17 cellular contexts compared by ENCODE assay signal in genomic region chr1:71565267-71565666, GRCh38.
A peak's percentile ranks its signal among the peaks of the same experiment; 100 is the strongest.
DNase-seq lines count a peak whose midpoint lies in the region; ATAC-seq and TF ChIP-seq lines count a peak whose summit lies in the region.
"Had no signal": no experiment of that assay in that cellular context is flagged by ENCODE, and none has a peak within 500 bp of the region (broad histone marks: within the 10 kb centered on the region; RNA-seq: fewer than 3 reads in every experiment).

No MANE protein-coding gene starts in this region.

- no peaks in the 10 kb centered on the region for H3K9me3 ChIP-seq in Loucy (ENCODE audit: insufficient read depth, low read depth, low read length)
- H3K9me3 ChIP-seq in mesenchymal stem cell (ENCODE audit: control insufficient read depth, low read length): no peaks in the 10 kb centered on the region
- H3K9me3 ChIP-seq: BLaER1, HAP-1 had no signal

- no peak overlapping the region for H2BK15ac ChIP-seq in mesenchymal stem cell (ENCODE audit: low read depth, poor library complexity, severe bottlenecking)

- H3K9me2 ChIP-seq in Loucy (replicated peaks; ENCODE audit: low read depth, low read length): no peaks in the 10 kb centered on the region

- H3K27ac ChIP-seq in epithelial cell of prostate (no peak overlapping the region), mesenchymal stem cell (ENCODE audit: low read length, poor library complexity, severe bottlenecking) (no peak overlapping the region)
- H3K27ac ChIP-seq: BLaER1 had no signal

- H3K36me3 ChIP-seq in Loucy (ENCODE audit: insufficient read depth, low read length) (no peaks in the 10 kb centered on the region), mesenchymal stem cell (ENCODE audit: control insufficient read depth in 1 of 2, insufficient read depth in 2 of 2, low read depth in 1 of 2, low read length in 2 of 2) (no peaks in the 10 kb centered on the region)
- H3K36me3 ChIP-seq: BLaER1, HAP-1 had no signal

- TF ChIP-seq CTCF in Loucy (conservative IDR thresholded peaks at IDR 0.05; ENCODE audit: low read length): no peak

- DNase-seq in DMS79 treated with DMSO at 0.1 percent for 48 hours (lab: John Stamatoyannopoulos, UW) (peak; percentile 39), epithelial cell of prostate (ENCODE audit: low read depth, low spot score) (peak; percentile 50), mesenchymal stem cell (peak; percentile 4), glomerular visceral epithelial cell (ENCODE audit: extremely low spot score) (no peak), NCI-H1048 (lab: John Stamatoyannopoulos, UW) (no peak)
- DNase-seq in activated CD8-positive, alpha-beta memory T cell treated with anti-CD3 and anti-CD28 coated beads for 24 hours: no peak
- DNase-seq: activated naive CD4-positive, alpha-beta T cell; DMS153; effector CD4-positive, alpha-beta T cell; midbrain; NCI-H1417 had no signal

- H4K20me1 ChIP-seq in Loucy (ENCODE audit: insufficient read depth, low read length, poor library complexity, severe bottlenecking): no peaks in the 10 kb centered on the region

- no peak overlapping the region for H2BK5ac ChIP-seq in mesenchymal stem cell (ENCODE audit: low read depth, low read length, poor library complexity, severe bottlenecking)

- H3K4me2 ChIP-seq in Loucy (ENCODE audit: low read depth, low read length, poor library complexity, severe bottlenecking) (no peak overlapping the region), mesenchymal stem cell (ENCODE audit: low read length, poor library complexity, severe bottlenecking) (no peak overlapping the region)
- H3K4me2 ChIP-seq: BLaER1 had no signal

- H3F3A ChIP-seq in Loucy (ENCODE audit: low read depth): no peaks in the 10 kb centered on the region

- H3K79me1 ChIP-seq in mesenchymal stem cell (replicated peaks; ENCODE audit: low read length, poor library complexity, severe bottlenecking): no peaks in the 10 kb centered on the region

- H3K27me3 ChIP-seq in Loucy (ENCODE audit: insufficient read depth, low read length, poor library complexity, severe bottlenecking): no peaks in the 10 kb centered on the region
- H3K27me3 ChIP-seq in mesenchymal stem cell (ENCODE audit: control insufficient read depth in 1 of 2, insufficient read depth in 1 of 2, low read length in 2 of 2): no peaks in the 10 kb centered on the region
- H3K27me3 ChIP-seq: BLaER1 had no signal

- H2AK5ac ChIP-seq in mesenchymal stem cell (ENCODE audit: low read length, severe bottlenecking): no peak overlapping the region

- H3K4me1 ChIP-seq in Loucy (ENCODE audit: insufficient read depth, low read length, poor library complexity, severe bottlenecking) (no peaks in the 10 kb centered on the region), mesenchymal stem cell (ENCODE audit: control insufficient read depth, insufficient read depth, low read depth, low read length) (no peaks in the 10 kb centered on the region)
- H3K4me1 ChIP-seq: BLaER1, HAP-1 had no signal

- H3K23ac ChIP-seq in mesenchymal stem cell (ENCODE audit: low read length in 2 of 2): no peak overlapping the region

- H2AFZ ChIP-seq in Loucy (ENCODE audit: low read length): 0 out of 2 replicates have a peak overlapping the region, but pooled peaks have one; percentile 26
- no peak overlapping the region for H2AFZ ChIP-seq in mesenchymal stem cell (ENCODE audit: low read depth, low read length)

- no peaks in the 10 kb centered on the region for H3K79me2 ChIP-seq in Loucy (ENCODE audit: insufficient read depth, low read length)

- H3K4ac ChIP-seq in mesenchymal stem cell (ENCODE audit: low read depth in 1 of 2, low read length in 2 of 2): no peak overlapping the region

- H3K4me3 ChIP-seq in Loucy (ENCODE audit: low read length, poor library complexity, severe bottlenecking) (no peak overlapping the region), mesenchymal stem cell (ENCODE audit: insufficient read depth in 1 of 2, low read depth in 1 of 2, low read length in 2 of 2) (no peak overlapping the region)
- H3K4me3 ChIP-seq: BLaER1, HAP-1 had no signal

- H3K18ac ChIP-seq in mesenchymal stem cell (ENCODE audit: low read depth in 1 of 2, low read length in 2 of 2): no peak overlapping the region

- no peak overlapping the region for H2BK120ac ChIP-seq in mesenchymal stem cell (ENCODE audit: low read depth, low read length)

- no peak overlapping the region for H3K14ac ChIP-seq in mesenchymal stem cell (ENCODE audit: low read length in 2 of 2)

- ATAC-seq in GM21786 (IDR thresholded peaks at IDR 0.05; ENCODE audit: unreplicated experiment): no peak
- ATAC-seq: Panc1, WTC11 had no signal

- H3K9ac ChIP-seq in Loucy (ENCODE audit: low read depth, low read length, poor library complexity, severe bottlenecking) (no peak overlapping the region), mesenchymal stem cell (ENCODE audit: low read length) (no peak overlapping the region)
- H3K9ac ChIP-seq: BLaER1 had no signal

- H2BK12ac ChIP-seq in mesenchymal stem cell (ENCODE audit: low read length in 2 of 2): no peak overlapping the region

- no peak overlapping the region for H4K8ac ChIP-seq in mesenchymal stem cell (ENCODE audit: low read length)

- no peak overlapping the region for H4K91ac ChIP-seq in mesenchymal stem cell (ENCODE audit: low read length)

Comparison
In these comparisons a context has a peak if more than half of its experiments do, and no peak if none do; other contexts are left out.
1. DNase-seq: peak in DMS79 treated with DMSO at 0.1 percent for 48 hours (single experiment), epithelial cell of prostate (single experiment) and mesenchymal stem cell (single experiment); none in glomerular visceral epithelial cell (single experiment), NCI-H1048 (single experiment) and activated CD8-positive, alpha-beta memory T cell treated with anti-CD3 and anti-CD28 coated beads for 24 hours (single experiment).